In the genomic region with DNA sequence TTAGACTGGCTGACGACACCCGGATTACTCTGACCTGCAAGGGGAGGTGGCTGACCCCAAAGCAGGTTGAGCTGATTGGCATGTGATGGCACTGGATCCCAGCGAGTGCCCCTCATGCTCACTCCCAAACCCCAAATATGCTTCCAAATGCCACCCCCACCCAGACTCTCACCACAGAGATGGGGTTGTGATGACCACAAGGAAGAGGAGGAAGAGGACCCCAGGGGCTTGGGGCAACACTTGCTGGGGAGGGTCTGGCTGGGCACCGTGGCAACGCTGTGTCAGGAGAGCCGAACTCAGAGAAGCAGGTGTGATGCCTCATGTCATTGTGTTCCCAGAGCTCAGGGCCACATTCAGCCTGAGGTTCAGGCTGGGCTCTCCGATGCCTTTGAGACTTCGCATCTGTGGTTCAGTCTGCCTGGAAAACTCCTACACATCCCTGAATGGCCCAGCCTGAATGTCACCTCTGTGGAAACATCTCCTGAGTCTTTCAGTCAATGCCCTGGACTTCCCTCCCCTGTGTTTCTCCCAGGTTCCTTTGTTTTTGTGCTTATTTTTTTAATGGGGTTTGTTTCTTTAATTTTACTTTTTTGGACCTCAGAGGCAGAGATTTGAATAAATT, we compare ENCODE assay signal across 22 cellular contexts.
DNase-seq lines count a peak whose midpoint lies in the region; ATAC-seq, FAIRE-seq and TF ChIP-seq lines count a peak whose summit lies in the region.
"Had no signal": no experiment of that assay in that cellular context is flagged by ENCODE, and none has a peak within 500 bp of the region (broad histone marks: within the 10 kb centered on the region; RNA-seq: fewer than 3 reads in every experiment).

No MANE protein-coding gene starts in this region.

- H2AFZ ChIP-seq in hepatocyte: no peak overlapping the region
- H2AFZ ChIP-seq: GM23338 had no signal

- H3K79me2 ChIP-seq in hepatocyte: no peaks in the 10 kb centered on the region

- H3K27me3 Mint-ChIP-seq in activated CD8-positive, alpha-beta memory T cell treated with anti-CD3 and anti-CD28 coated beads, Interleukin-2, amount 10 ng/mL, durations not matched to agents 7 days and 5 days: peaks cover 19% of the 10 kb centered on the region
- no peaks in the 10 kb centered on the region for H3K27me3 Mint-ChIP-seq in T-helper 2 cell treated with Interferon-gamma antibody and Interleukin-4, amounts not matched to agents 5 μg/mL and 100 μg/mL, for 36 hours (ENCODE audit: low read depth)

- H3K9me3 ChIP-seq in hepatocyte (ENCODE audit: low read depth) (no peaks in the 10 kb centered on the region), sigmoid colon (no peaks in the 10 kb centered on the region)
- H3K9me3 ChIP-seq: MG63 had no signal

- 93% methylated on average over 8 of the region's 8 CpGs for WGBS in hepatocyte (ENCODE audit: low lambda C conversion rate, missing lambda C conversion rate)
- 92% methylated on average over 8 of the region's 8 CpGs for WGBS in sigmoid colon, 2 donors

- CTCF ChIA-PET in activated CD8-positive, alpha-beta memory T cell treated with anti-CD3 and anti-CD28 coated beads, Interleukin-2, amount 10 ng/mL, durations not matched to agents 7 days and 5 days (lab: Charles Lee): no interaction called here

- FAIRE-seq in HTR-8/SVneo (lab: Jason Lieb, UNC): peak; percentile 86
- FAIRE-seq: A204.1, G401.6, GM12892, RCC 7860 had no signal

- TF ChIP-seq CTCF in hepatocyte (IDR thresholded peaks at IDR 0.05; ENCODE audit: poor library complexity) (no peak), sigmoid colon (IDR thresholded peaks at IDR 0.05) (no peak)

- TF ChIP-seq EP300 in sigmoid colon (IDR thresholded peaks at IDR 0.05): no peak

- H3K4me2 ChIP-seq in hepatocyte: no peak overlapping the region
- H3K4me2 ChIP-seq: GM23338 had no signal

- H3K36me3 Mint-ChIP-seq in activated CD8-positive, alpha-beta memory T cell treated with anti-CD3 and anti-CD28 coated beads, Interleukin-2, amount 10 ng/mL, durations not matched to agents 7 days and 5 days: no peaks in the 10 kb centered on the region
- H3K36me3 Mint-ChIP-seq in T-helper 2 cell treated with Interferon-gamma antibody and Interleukin-4, amounts not matched to agents 5 μg/mL and 100 μg/mL, for 36 hours (ENCODE audit: low read depth): no peaks in the 10 kb centered on the region
- H3K36me3 Mint-ChIP-seq: CD14-positive monocyte had no signal

- H3K27me3 ChIP-seq in hepatocyte (peaks cover 7% of the 10 kb centered on the region), sigmoid colon (no peaks in the 10 kb centered on the region)

- no peak overlapping the region for H3K27ac Mint-ChIP-seq in activated CD8-positive, alpha-beta memory T cell treated with anti-CD3 and anti-CD28 coated beads, Interleukin-2, amount 10 ng/mL, durations not matched to agents 7 days and 5 days
- H3K27ac Mint-ChIP-seq in T-helper 2 cell treated with Interferon-gamma antibody and Interleukin-4, amounts not matched to agents 5 μg/mL and 100 μg/mL, for 36 hours: no peak overlapping the region
- H3K27ac Mint-ChIP-seq: CD14-positive monocyte, GM23338 had no signal

- peaks cover 12% of the 10 kb centered on the region for H3K4me1 ChIP-seq in hepatocyte (ENCODE audit: insufficient read depth)
- peaks cover 0 to 10% (median 0%) of the 10 kb centered on the region in 4 donors for H3K4me1 ChIP-seq in sigmoid colon

- no peaks in the 10 kb centered on the region for H3K4me1 Mint-ChIP-seq in activated CD8-positive, alpha-beta memory T cell treated with anti-CD3 and anti-CD28 coated beads, Interleukin-2, amount 10 ng/mL, durations not matched to agents 7 days and 5 days
- H3K4me1 Mint-ChIP-seq in T-helper 2 cell treated with Interferon-gamma antibody and Interleukin-4, amounts not matched to agents 5 μg/mL and 100 μg/mL, for 36 hours (ENCODE audit: low read depth): no peaks in the 10 kb centered on the region
- H3K4me1 Mint-ChIP-seq: CD14-positive monocyte had no signal

- no peak for TF ChIP-seq POLR2A in sigmoid colon (IDR thresholded peaks at IDR 0.05)

- intact Hi-C loops in sigmoid colon (cut with DNase I): no loop called here

- no peaks in the 10 kb centered on the region for H3K9me3 Mint-ChIP-seq in activated CD8-positive, alpha-beta memory T cell treated with anti-CD3 and anti-CD28 coated beads, Interleukin-2, amount 10 ng/mL, durations not matched to agents 7 days and 5 days (ENCODE audit: low read depth)
- no peaks in the 10 kb centered on the region for H3K9me3 Mint-ChIP-seq in T-helper 2 cell treated with Interferon-gamma antibody and Interleukin-4, amounts not matched to agents 5 μg/mL and 100 μg/mL, for 36 hours
- H3K9me3 Mint-ChIP-seq: GM23338 had no signal

- no peaks in the 10 kb centered on the region for H4K20me1 ChIP-seq in hepatocyte (ENCODE audit: insufficient read depth, poor library complexity, severe bottlenecking)

- H3K36me3 ChIP-seq in hepatocyte (replicated peaks; ENCODE audit: insufficient read depth, low read depth): no peaks in the 10 kb centered on the region
- H3K36me3 ChIP-seq in sigmoid colon: no peaks in the 10 kb centered on the region
- H3K36me3 ChIP-seq: MG63 had no signal

- H3K27ac ChIP-seq in hepatocyte: peak overlapping the region; percentile 56
- no peak overlapping the region for H3K27ac ChIP-seq in sigmoid colon

- H3K9me2 ChIP-seq in hepatocyte (replicated peaks; ENCODE audit: insufficient read depth): no peaks in the 10 kb centered on the region

- peak; percentile 14 for DNase-seq in activated CD8-positive, alpha-beta memory T cell treated with anti-CD3 and anti-CD28 coated beads, Interleukin-2, amount 10 ng/mL, durations not matched to agents 7 days and 5 days
- DNase-seq in activated CD8-positive, alpha-beta memory T cell treated with anti-CD3 and anti-CD28 coated beads, Interleukin-2, amount 50 U/mL, for 4 hours: no peak
- DNase-seq in HTR-8/SVneo (ENCODE audit: insufficient read length, low spot score) (no peak), hepatocyte (ENCODE audit: low spot score) (no peak), sigmoid colon (peak; percentile 33), HK-2 (ENCODE audit: unreplicated experiment) (no peak)
- DNase-seq in T-helper 2 cell treated with Interferon-gamma antibody and Interleukin-4, amounts not matched to agents 5 μg/mL and 100 μg/mL, for 36 hours (ENCODE audit: low spot score): no peak
- DNase-seq: HCEC 1CT, MG63, NCI-H1417, NCI-H1694 treated with DMSO at 0.1 percent for 48 hours, NCI-H2081 treated with DMSO at 0.1 percent for 48 hours, NCI-H446, NCI-H526 treated with DMSO at 0.1 percent for 48 hours, OCI-M1 had no signal

- no peak overlapping the region for H3K4me3 ChIP-seq in hepatocyte
- H3K4me3 ChIP-seq in sigmoid colon: no peak overlapping the region
- H3K4me3 ChIP-seq: GM23338, MG63 had no signal

- no peak overlapping the region for H3K4me3 Mint-ChIP-seq in activated CD8-positive, alpha-beta memory T cell treated with anti-CD3 and anti-CD28 coated beads, Interleukin-2, amount 10 ng/mL, durations not matched to agents 7 days and 5 days
- H3K4me3 Mint-ChIP-seq in T-helper 2 cell treated with Interferon-gamma antibody and Interleukin-4, amounts not matched to agents 5 μg/mL and 100 μg/mL, for 36 hours: no peak overlapping the region
- H3K4me3 Mint-ChIP-seq: CD14-positive monocyte, GM23338 had no signal

- no peak for ATAC-seq in activated CD8-positive, alpha-beta memory T cell treated with anti-CD3 and anti-CD28 coated beads, Interleukin-2, amount 10 ng/mL, durations not matched to agents 7 days and 5 days
- ATAC-seq in HG03521 (IDR thresholded peaks at IDR 0.05; ENCODE audit: unreplicated experiment): no peak
- ATAC-seq: GM23338 had no signal

Comparison
In these comparisons a context has a peak if more than half of its experiments do, and no peak if none do; other contexts are left out.
1. DNase-seq: peak in activated CD8-positive, alpha-beta memory T cell treated with anti-CD3 and anti-CD28 coated beads, Interleukin-2, amount 10 ng/mL, durations not matched to agents 7 days and 5 days (single experiment) and sigmoid colon (single experiment); none in activated CD8-positive, alpha-beta memory T cell treated with anti-CD3 and anti-CD28 coated beads, Interleukin-2, amount 50 U/mL, for 4 hours (single experiment), HTR-8/SVneo (single experiment), hepatocyte (single experiment), T-helper 2 cell treated with Interferon-gamma antibody and Interleukin-4, amounts not matched to agents 5 μg/mL and 100 μg/mL, for 36 hours (single experiment) and HK-2 (single experiment).